ENCODE assay signal across 21 cellular contexts in genomic region chr6:12717356-12717755, GRCh38. TPM values are rescaled to one million over a fixed set of nuclear protein-coding genes. Genes with fewer than 3 reads are reported as not detected.
DNase-seq lines count a peak whose midpoint lies in the region; ATAC-seq, FAIRE-seq and TF ChIP-seq lines count a peak whose summit lies in the region.
"Had no signal": no experiment of that assay in that cellular context is flagged by ENCODE, and none has a peak within 500 bp of the region (broad histone marks: within the 10 kb centered on the region; RNA-seq: fewer than 3 reads in every experiment).

No MANE protein-coding gene starts in this region.

- no peak overlapping the region for H3K4me2 ChIP-seq in HepG2 (ENCODE audit: low read depth, low read length)

- H3K9me3 ChIP-seq in HepG2 (ENCODE audit: low read length) (no peaks in the 10 kb centered on the region), right lobe of liver (no peaks in the 10 kb centered on the region)
- H3K9me3 ChIP-seq: mucosa of descending colon, Peyer's patch had no signal

- 5% methylated on average over 9 of the region's 9 CpGs for WGBS in HepG2 (ENCODE audit: low lambda C conversion rate)
- 56% methylated on average over 8 of the region's 9 CpGs for WGBS in right lobe of liver (ENCODE audit: insufficient coverage, low coverage, low lambda C conversion rate, missing lambda C conversion rate)

- TF ChIP-seq POLR2A in HepG2 (IDR thresholded peaks at IDR 0.05; ENCODE audit: insufficient read depth in 1 of 2, low read depth in 2 of 2, low read length in 2 of 2) (no peak), right lobe of liver (IDR thresholded peaks at IDR 0.05) (no peak)

- peaks cover 0 to 2% of the 10 kb centered on the region in 2 experiments; a peak in 2 of 5 replicates for H3K27me3 ChIP-seq in HepG2 (ENCODE audit: control insufficient read depth in 1 of 2, insufficient read depth in 2 of 2, low read length in 2 of 2)
- H3K27me3 ChIP-seq in right lobe of liver: peaks cover 0 to 6% of the 10 kb centered on the region in 2 donors
- H3K27me3 ChIP-seq: Peyer's patch had no signal

- H3K4me1 ChIP-seq in HepG2 (ENCODE audit: insufficient read depth, low read length) (no peaks in the 10 kb centered on the region), right lobe of liver (no peaks in the 10 kb centered on the region)
- H3K4me1 ChIP-seq: Peyer's patch had no signal

- H3K36me3 ChIP-seq in HepG2 (replicated peaks in 1 of 2; ENCODE audit: control insufficient read depth in 1 of 2, insufficient read depth in 2 of 2, low read length in 2 of 2) (no peaks in the 10 kb centered on the region), right lobe of liver (no peaks in the 10 kb centered on the region)
- H3K36me3 ChIP-seq: Peyer's patch had no signal

- H4K20me1 ChIP-seq in HepG2 (ENCODE audit: insufficient read depth, low read length): no peaks in the 10 kb centered on the region

- POLR2A ChIA-PET in HepG2 (lab: Yijun Ruan, JAX): no interaction called here

- no peak for FAIRE-seq in HepG2 (lab: Jason Lieb, UNC)
- FAIRE-seq: endothelial cell of umbilical vein had no signal

- no peak overlapping the region for H3K9ac ChIP-seq in HepG2 (ENCODE audit: insufficient read depth, low read depth, low read length)

- peak; percentile 15 for DNase-seq in HepG2 (ENCODE audit: low spot score)
- no peak for DNase-seq in right lobe of liver
- DNase-seq in SK-N-DZ (ENCODE audit: low spot score): peak; percentile 28
- peak; percentile 47 for DNase-seq in inferior parietal cortex (ENCODE audit: extremely low spot score)
- DNase-seq in AG20443 (ENCODE audit: low spot score): no peak
- no peak for DNase-seq in activated T-cell treated with anti-CD3 and anti-CD28 coated beads, Interleukin-2, amount 50 U/mL, for 48 hours
- DNase-seq: activated CD4-positive, alpha-beta T cell treated with anti-CD3 and anti-CD28 coated beads, Interleukin-2, amount 10 ng/mL, durations not matched to agents 24 days and 14 days; activated CD8-positive, alpha-beta memory T cell treated with anti-CD3 and anti-CD28 coated beads, Interleukin-2, amount 50 U/mL, for 48 hours; activated gamma-delta T cell treated with Interleukin-2 at 50 U/mL for 16 hours; DMS79; GOT3; left cardiac atrium; MM.1S; mucosa of descending colon; NCI-H774; Peyer's patch had no signal

- BruUV-seq in HepG2 (replicated peaks; lab: Mats Ljungman, UMichigan): no TSS peak

- TF ChIP-seq EP300 in HepG2 (IDR thresholded peaks at IDR 0.05; ENCODE audit: low read depth in 2 of 2, low read length in 2 of 2) (no peak), HepG2 (CRISPR knock-in tag; IDR thresholded peaks at IDR 0.05; ENCODE audit: borderline replicate concordance) (no peak)

- ATAC-seq in HepG2 (no peak), right lobe of liver (no peak), HG03039 (IDR thresholded peaks at IDR 0.05; ENCODE audit: unreplicated experiment) (no peak)
- ATAC-seq in activated CD4-positive, CD25-positive, alpha-beta regulatory T cell treated with anti-CD3 and anti-CD28 coated beads, Interleukin-2, amount 50 U/mL, for 24 hours: no peak
- ATAC-seq: left cardiac atrium; mucosa of descending colon; stimulated activated effector memory CD8-positive, alpha-beta T cell treated with anti-CD3 and anti-CD28 coated beads, Interleukin-12 subunit alpha, Interleukin-12 subunit beta, amount 100 ng/mL, for 72 hours had no signal

- no peaks in the 10 kb centered on the region for H3K79me2 ChIP-seq in HepG2 (ENCODE audit: insufficient read depth, low read length)

- CTCF ChIA-PET in HepG2 (lab: Yijun Ruan, JAX; ENCODE audit: low intra/inter-chr PET ratio, low total read pairs): no interaction called here

- TF ChIP-seq CTCF in HepG2 (CRISPR knock-in tag; IDR thresholded peaks at IDR 0.05) (no peak), right lobe of liver (IDR thresholded peaks at IDR 0.05) (no peak)

- H2AFZ ChIP-seq in HepG2 (ENCODE audit: low read length): no peak overlapping the region

- no peak overlapping the region for H3K4me3 ChIP-seq in HepG2 (replicated peaks in 1 of 3; ENCODE audit: insufficient read depth in 1 of 3, low read depth in 2 of 3, low read length in 3 of 3)
- H3K4me3 ChIP-seq in right lobe of liver: no peak overlapping the region
- H3K4me3 ChIP-seq: coronary artery, mucosa of descending colon, Peyer's patch had no signal

- intact Hi-C loops in HepG2 (cut with micrococcal nuclease; ENCODE audit: unreplicated experiment) (no loop called here), right lobe of liver (cut with DNase I) (no loop called here)

- in situ Hi-C loops in HepG2 (cut with HindIII; ENCODE audit: extremely low pct_ligation_motif_present, low pct_unique_long_range_greater_than_20kb): no loop called here

- no peak overlapping the region for H3K27ac ChIP-seq in HepG2 (ENCODE audit: extremely low read length, insufficient read depth, low read length)
- H3K27ac ChIP-seq in right lobe of liver: no peak overlapping the region
- H3K27ac ChIP-seq: coronary artery, Peyer's patch had no signal

- TF ChIP-seq RAD21 in HepG2 (CRISPR knock-in tag; IDR thresholded peaks at IDR 0.05): no peak

TF ChIP-seq in HepG2, 621 proteins besides CTCF, POLR2A, EP300 and RAD21:
- TF ChIP-seq KAT7 (CRISPR knock-in tag; IDR thresholded peaks at IDR 0.05; ENCODE audit: borderline replicate concordance) (no peak), RFX3 (CRISPR knock-in tag; IDR thresholded peaks at IDR 0.05) (0 out of 2 replicates have a peak, but pooled peaks have one; percentile 27)

RNA-seq across cellular contexts. Expression of gene PHACTR1, which starts 0.8 kb away (rescaled TPM):
- total RNA-seq in HepG2 (2016; rRNA removed; fragmentation: Illumina TruSeq; extraction: Trizol) (0.09 TPM in 1 of 2 replicates, not detected in the other), right lobe of liver (1 to 10 TPM in 2 of 6 experiments, under 1 TPM in 4; 0.20 to 3.5 (median 0.93) TPM)
- total RNA-seq in HepG2 (2016; cell fraction: cytosol; rRNA removed; fragmentation: Illumina TruSeq; extraction: Trizol; ENCODE audit: low read depth): under 0.01 TPM in 1 of 2 replicates, not detected in the other
- 0.06 TPM in 1 of 2 replicates, not detected in the other for total RNA-seq in HepG2 (2016; cell fraction: insoluble cytoplasmic fraction; rRNA removed; fragmentation: Illumina TruSeq; extraction: Trizol)
- total RNA-seq in HepG2 (2016; cell fraction: membrane; rRNA removed; fragmentation: Illumina TruSeq; extraction: Trizol): 0.06 TPM in 1 of 2 replicates, not detected in the other
- total RNA-seq in HepG2 (2016; cell fraction: nucleus; rRNA removed; fragmentation: Illumina TruSeq; extraction: Trizol): not detected in 2 replicates
- 0.04 TPM in 1 of 2 replicates, not detected in the other for polyA plus RNA-seq in HepG2 (2011; rRNA removed)
- polyA plus RNA-seq in HepG2 (2011; cell fraction: cytosol; rRNA removed): not detected in 2 replicates
- polyA plus RNA-seq in HepG2 (2011; cell fraction: nucleus; rRNA removed): 0.03 and 0.10 TPM in 2 replicates
- 0.50 and 0.79 TPM in 2 replicates for polyA plus RNA-seq in HepG2 (2012)
- not detected in 2 replicates for polyA plus RNA-seq in HepG2 (2016; cell fraction: cytosol; fragmentation: Illumina TruSeq; extraction: Trizol; ENCODE audit: low read depth)
- not detected in 2 replicates for polyA plus RNA-seq in HepG2 (2016; cell fraction: insoluble cytoplasmic fraction; fragmentation: Illumina TruSeq; extraction: Trizol; ENCODE audit: low read depth)
- polyA plus RNA-seq in HepG2 (2016; cell fraction: membrane; fragmentation: Illumina TruSeq; extraction: Trizol; ENCODE audit: low read depth): not detected in 2 replicates
- not detected in 2 replicates for polyA plus RNA-seq in HepG2 (2016; cell fraction: nucleus; fragmentation: Illumina TruSeq; extraction: Trizol; ENCODE audit: insufficient read depth, low read depth)
- polyA minus RNA-seq in HepG2 (2011; rRNA and poly(A)+ RNA removed; ENCODE audit: low replicate concordance): 0.04 and 0.26 TPM in 2 replicates
- polyA minus RNA-seq in HepG2 (2011; cell fraction: cytosol; rRNA and poly(A)+ RNA removed): not detected in 2 replicates
- polyA minus RNA-seq in HepG2 (2011; cell fraction: nucleus; rRNA and poly(A)+ RNA removed): not detected in 2 replicates
- 1.00 and 5.3 TPM in 2 replicates for polyA plus RNA-seq in SK-N-DZ (2014; cell fraction: cytosol; rRNA removed)
- 0.53 and 4.2 TPM in 2 replicates for polyA plus RNA-seq in SK-N-DZ (2014; cell fraction: nucleus; rRNA removed)

Comparison
In these comparisons a context has a peak if more than half of its experiments do, and no peak if none do; other contexts are left out.
1. DNase-seq: peak in HepG2 (single experiment), SK-N-DZ (single experiment) and inferior parietal cortex (single experiment); none in right lobe of liver (0 of 3), AG20443 (single experiment) and activated T-cell treated with anti-CD3 and anti-CD28 coated beads, Interleukin-2, amount 50 U/mL, for 48 hours (0 of 2).